10 cellular contexts compared by ENCODE assay signal in genomic region chr17:40348136-40348504, GRCh38. TPM values are rescaled to one million over a fixed set of nuclear protein-coding genes. Genes with fewer than 3 reads are reported as not detected.
A peak's percentile ranks its signal among the peaks of the same experiment; 100 is the strongest.
DNase-seq lines count a peak whose midpoint lies in the region; ATAC-seq and TF ChIP-seq lines count a peak whose summit lies in the region.
"Had no signal": no experiment of that assay in that cellular context is flagged by ENCODE, and none has a peak within 500 bp of the region (broad histone marks: within the 10 kb centered on the region; RNA-seq: fewer than 3 reads in every experiment).

No MANE protein-coding gene starts in this region.

- H3K9me3 ChIP-seq in muscle layer of duodenum (ENCODE audit: control insufficient read depth in 1 of 2, low read length in 2 of 2) (no peaks in the 10 kb centered on the region), thoracic aorta (no peaks in the 10 kb centered on the region)

- ATAC-seq in activated CD8-positive, alpha-beta memory T cell treated with anti-CD3 and anti-CD28 coated beads, Interleukin-2, amount 10 ng/mL, durations not matched to agents 7 days and 5 days, result no peak
- no peak for ATAC-seq in thoracic aorta (ENCODE audit: insufficient number of reproducible peaks, low FRiP score, low read depth)

- CTCF ChIA-PET in activated CD8-positive, alpha-beta memory T cell treated with anti-CD3 and anti-CD28 coated beads, Interleukin-2, amount 10 ng/mL, durations not matched to agents 7 days and 5 days (lab: Charles Lee), result interaction anchor here (0.5 to 1.8 kb wide), 5 partner anchors 10 to 1301 kb away, joined by 3 to 5 read pairs (median 3); no protein-coding TSS in a partner anchor

- H3K36me3 Mint-ChIP-seq in activated CD8-positive, alpha-beta memory T cell treated with anti-CD3 and anti-CD28 coated beads, Interleukin-2, amount 10 ng/mL, durations not matched to agents 7 days and 5 days, result peaks cover 8% of the 10 kb centered on the region

- peak overlapping the region; percentile 38 to 97 for H3K27ac ChIP-seq in coronary artery
- peak overlapping the region; percentile 4 for H3K27ac ChIP-seq in muscle layer of duodenum (ENCODE audit: low read length)
- peak overlapping the region in 1 of 2 donors; percentile 27 for H3K27ac ChIP-seq in thoracic aorta

- peak overlapping the region; percentile 98 for H3K4me3 ChIP-seq in coronary artery
- H3K4me3 ChIP-seq in muscle layer of duodenum (ENCODE audit: low read depth in 1 of 2, low read length in 2 of 2), result peak overlapping the region in 1 of 2 donors; percentile 37
- H3K4me3 ChIP-seq in thoracic aorta, result peak overlapping the region; percentile 3

- peaks cover 65% of the 10 kb centered on the region for H3K4me1 Mint-ChIP-seq in activated CD8-positive, alpha-beta memory T cell treated with anti-CD3 and anti-CD28 coated beads, Interleukin-2, amount 10 ng/mL, durations not matched to agents 7 days and 5 days

- no peaks in the 10 kb centered on the region for H3K27me3 Mint-ChIP-seq in activated CD8-positive, alpha-beta memory T cell treated with anti-CD3 and anti-CD28 coated beads, Interleukin-2, amount 10 ng/mL, durations not matched to agents 7 days and 5 days

- no peak for TF ChIP-seq CTCF in coronary artery (IDR thresholded peaks at IDR 0.05)
- no peak for TF ChIP-seq CTCF in thoracic aorta (IDR thresholded peaks at IDR 0.05)

- DNase-seq in activated CD8-positive, alpha-beta memory T cell treated with anti-CD3 and anti-CD28 coated beads, Interleukin-2, amount 10 ng/mL, durations not matched to agents 7 days and 5 days, result no peak
- DNase-seq in activated CD8-positive, alpha-beta memory T cell treated with anti-CD3 and anti-CD28 coated beads for 24 hours, result no peak
- DNase-seq in coronary artery (ENCODE audit: low spot score) (no peak), thoracic aorta (ENCODE audit: low spot score) (no peak), cortex of kidney (lab: John Stamatoyannopoulos, UW) (no peak), HuH-7 (ENCODE audit: low spot score) (no peak), NCI-H2081 treated with DMSO at 0.1 percent for 48 hours (lab: John Stamatoyannopoulos, UW) (no peak)
- DNase-seq: activated CD4-positive, alpha-beta T cell treated with anti-CD3 and anti-CD28 coated beads, Interleukin-2, amount 50 U/mL, for 1 hour; glutamatergic neuron had no signal

- H3K4me1 ChIP-seq in muscle layer of duodenum (ENCODE audit: control insufficient read depth in 1 of 2, insufficient read depth in 2 of 2, low read length in 2 of 2) (peaks cover 50 to 76% of the 10 kb centered on the region in 2 donors), thoracic aorta (ENCODE audit: control insufficient read depth in 1 of 2, low read depth in 2 of 2) (peaks cover 49 to 76% of the 10 kb centered on the region in 2 donors)

- H3K27ac Mint-ChIP-seq in activated CD8-positive, alpha-beta memory T cell treated with anti-CD3 and anti-CD28 coated beads, Interleukin-2, amount 10 ng/mL, durations not matched to agents 7 days and 5 days, result peak overlapping the region; percentile 76

- no peak overlapping the region for H3K4me3 Mint-ChIP-seq in activated CD8-positive, alpha-beta memory T cell treated with anti-CD3 and anti-CD28 coated beads, Interleukin-2, amount 10 ng/mL, durations not matched to agents 7 days and 5 days

- H3K36me3 ChIP-seq in muscle layer of duodenum (ENCODE audit: control insufficient read depth in 1 of 2, insufficient read depth in 2 of 2, low read length in 2 of 2) (peaks cover 28 to 43% of the 10 kb centered on the region in 2 donors), thoracic aorta (peaks cover 18% of the 10 kb centered on the region)

- no peaks in the 10 kb centered on the region for H3K27me3 ChIP-seq in muscle layer of duodenum (ENCODE audit: low read depth, low read length)
- no peaks in the 10 kb centered on the region for H3K27me3 ChIP-seq in thoracic aorta (replicated peaks; ENCODE audit: insufficient read depth)

- no peaks in the 10 kb centered on the region for H3K9me3 Mint-ChIP-seq in activated CD8-positive, alpha-beta memory T cell treated with anti-CD3 and anti-CD28 coated beads, Interleukin-2, amount 10 ng/mL, durations not matched to agents 7 days and 5 days (ENCODE audit: low read depth)

RNA-seq across cellular contexts. Expression of gene GJD3, which starts 16.4 kb away (rescaled TPM):
- not detected for total RNA-seq in activated CD8-positive, alpha-beta memory T cell treated with anti-CD3 and anti-CD28 coated beads, Interleukin-2, amount 10 ng/mL, durations not matched to agents 7 days and 5 days
- total RNA-seq in thoracic aorta, result 1 to 10 TPM in 1 of 2 donors, not detected in 1; 1.5 TPM

RNA-seq across cellular contexts. Expression of gene RARA, which starts 39.1 kb away (rescaled TPM):
- 10 to 100 TPM; 29.9 to 39.5 TPM for total RNA-seq in activated CD8-positive, alpha-beta memory T cell treated with anti-CD3 and anti-CD28 coated beads, Interleukin-2, amount 10 ng/mL, durations not matched to agents 7 days and 5 days
- total RNA-seq in thoracic aorta, result 10 to 100 TPM; 46.8 to 73.4 TPM
